28 cellular contexts compared by ENCODE assay signal in the genomic region with DNA sequence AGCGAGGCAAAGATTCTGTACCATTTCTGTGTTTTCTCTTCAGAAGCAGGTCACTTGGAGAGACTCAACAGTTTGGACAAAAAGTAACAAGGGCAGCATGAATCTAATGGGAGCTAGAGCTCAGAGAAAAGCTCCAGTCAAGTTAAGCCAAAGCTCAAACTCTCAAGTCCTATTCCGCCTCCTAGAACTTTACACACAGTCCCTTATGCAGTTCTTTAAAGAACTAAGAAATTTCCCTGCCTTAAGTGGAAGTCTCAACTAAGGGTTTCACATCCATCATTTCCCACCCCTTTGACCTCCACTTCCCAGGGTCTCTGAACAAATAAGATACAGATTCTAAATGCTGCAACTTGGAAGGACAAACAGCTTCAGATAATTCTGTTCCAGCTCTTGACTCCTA.
A peak's percentile ranks its signal among the peaks of the same experiment; 100 is the strongest.
DNase-seq lines count a peak whose midpoint lies in the region; ATAC-seq, FAIRE-seq and TF ChIP-seq lines count a peak whose summit lies in the region.
"Had no signal": no experiment of that assay in that cellular context is flagged by ENCODE, and none has a peak within 500 bp of the region (broad histone marks: within the 10 kb centered on the region; RNA-seq: fewer than 3 reads in every experiment).

No MANE protein-coding gene starts in this region.

- FAIRE-seq in GM12891 (lab: Jason Lieb, UNC), result no peak
- FAIRE-seq: small intestine had no signal

- TF ChIP-seq CTCF in cardiac muscle cell (IDR thresholded peaks at IDR 0.05; ENCODE audit: low read depth, low read length) (no peak), brain microvascular endothelial cell (IDR thresholded peaks at IDR 0.05; ENCODE audit: low read depth, low read length, missing control alignments) (no peak)

- ATAC-seq in Right ventricle myocardium superior (ENCODE audit: poor library complexity), result no peak
- no peak for ATAC-seq in GM19023 (IDR thresholded peaks at IDR 0.05; ENCODE audit: unreplicated experiment)
- ATAC-seq: left colon, Right ventricle myocardium inferior had no signal

- no peaks in the 10 kb centered on the region for H3K9me3 ChIP-seq in cardiac muscle cell (ENCODE audit: low read depth)
- H3K9me3 ChIP-seq: BLaER1, Caco-2, esophagus muscularis mucosa, HAP-1, tibial artery had no signal

- peak overlapping the region; percentile 78 for H3K27ac ChIP-seq in cardiac muscle cell
- peak overlapping the region; percentile 29 for H3K27ac ChIP-seq in brain microvascular endothelial cell
- H3K27ac ChIP-seq in caudate nucleus (ENCODE audit: low read depth, low read length), result no peak overlapping the region
- H3K27ac ChIP-seq: BLaER1, coronary artery, esophagus muscularis mucosa, hepatocyte, PC-9, tibial artery had no signal

- TF ChIP-seq POLR2A in GM12891 (IDR thresholded peaks at IDR 0.05; ENCODE audit: low read depth, low read length), result no peak

- H3K4me3 ChIP-seq in cardiac muscle cell, result no peak overlapping the region
- no peak overlapping the region for H3K4me3 ChIP-seq in brain microvascular endothelial cell (ENCODE audit: low read depth, low read length)
- H3K4me3 ChIP-seq: BLaER1, coronary artery, esophagus muscularis mucosa, HAP-1, hepatocyte, PC-9, tibial artery had no signal

- H3K36me3 ChIP-seq in cardiac muscle cell (peaks cover 12% of the 10 kb centered on the region), brain microvascular endothelial cell (replicated peaks) (peaks cover 7% of the 10 kb centered on the region)

- H3K27me3 ChIP-seq in cardiac muscle cell (no peaks in the 10 kb centered on the region), brain microvascular endothelial cell (replicated peaks) (no peaks in the 10 kb centered on the region)
- H3K27me3 ChIP-seq: BLaER1, esophagus muscularis mucosa, hepatocyte, tibial artery had no signal

- intact Hi-C loops in Right ventricle myocardium superior (cut with DNase I), result no loop called here

- peaks cover 14% of the 10 kb centered on the region for H3K4me1 ChIP-seq in cardiac muscle cell (ENCODE audit: low read depth)
- H3K4me1 ChIP-seq: BLaER1, esophagus muscularis mucosa, HAP-1, tibial artery had no signal

- in situ Hi-C loops in brain microvascular endothelial cell (cut with HindIII; ENCODE audit: low pct_ligation_motif_present, low sequenced_read_pairs), result no loop called here

- DNase-seq in cardiac muscle cell (ENCODE audit: low read depth in 1 of 2, low spot score in 1 of 2) (peak in 1 of 2 donors; percentile 37), Right ventricle myocardium superior (no peak), brain microvascular endothelial cell (no peak), medulla oblongata (ENCODE audit: extremely low spot score) (peak; percentile 30), GM12891 (ENCODE audit: insufficient read length, low spot score) (no peak), caudate nucleus (lab: John Stamatoyannopoulos, UW) (no peak)
- DNase-seq: ACHN; activated CD4-positive, CD25-positive, alpha-beta regulatory T cell; activated naive CD4-positive, alpha-beta T cell; Caco-2; DMS79 treated with DMSO at 0.1 percent for 48 hours; foreskin melanocyte; GF-D8; left colon; mesenchymal stem cell; NCI-H1694 treated with DMSO at 0.1 percent for 48 hours; NCI-H2171 treated with DMSO at 0.1 percent for 48 hours; NCI-H510A treated with DMSO at 0.1 percent for 48 hours; PC-9; small intestine; tibial artery had no signal

TF ChIP-seq in GM12891, 5 proteins besides CTCF, POLR2A, EP300 and RAD21:
- TF ChIP-seq SPI1 (IDR thresholded peaks at IDR 0.05; ENCODE audit: low read depth, low read length) (no peak), TAF1 (IDR thresholded peaks at IDR 0.05; ENCODE audit: low read depth, low read length) (no peak), PAX5 (IDR thresholded peaks at IDR 0.05; ENCODE audit: insufficient read depth, low read length, severe bottlenecking) (no peak), POLR2AphosphoS5 (IDR thresholded peaks at IDR 0.05; ENCODE audit: low read depth, low read length) (no peak), POU2F2 (IDR thresholded peaks at IDR 0.05; ENCODE audit: low read depth, low read length) (no peak)
